Comparison of ENCODE assay signal across 1 cellular context in genomic region chr1:38026592-38027200, GRCh38.
TF ChIP-seq lines count a peak whose summit lies in the region.

No MANE protein-coding gene starts in this region.

TF ChIP-seq in GM23338, 12 proteins besides CTCF, POLR2A, EP300 and RAD21 (continued from another document):
- TF ChIP-seq REST (IDR thresholded peaks at IDR 0.05; ENCODE audit: unreplicated experiment) (no peak), ZNF462 (CRISPR knock-in tag; IDR thresholded peaks at IDR 0.05) (no peak), NANOG (IDR thresholded peaks at IDR 0.05; ENCODE audit: borderline replicate concordance) (no peak), POLR2AphosphoS5 (IDR thresholded peaks at IDR 0.05; ENCODE audit: low read depth) (no peak)
